ENCODE assay signal across 32 cellular contexts in the genomic region with DNA sequence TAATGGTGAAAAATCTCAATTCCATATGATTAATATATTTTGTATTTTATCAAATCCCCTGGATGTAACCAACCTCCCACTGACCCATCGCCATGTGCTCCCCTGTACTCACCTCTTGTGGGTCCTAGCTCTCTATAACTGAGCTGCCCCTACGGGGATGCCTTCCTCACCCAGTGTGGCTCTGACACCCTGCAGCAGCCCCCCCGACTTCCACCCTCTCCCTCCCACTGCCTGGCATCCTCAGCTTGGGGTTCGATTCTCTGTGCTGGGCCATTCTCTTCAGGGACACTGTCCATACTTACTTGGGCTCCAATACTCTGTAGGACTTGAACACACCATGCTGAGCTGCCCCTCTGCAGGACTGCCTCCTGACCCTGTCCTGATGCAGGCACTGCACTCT.
"Had no signal": no experiment of that assay in that cellular context is flagged by ENCODE, and none has a peak within 500 bp of the region (broad histone marks: within the 10 kb centered on the region; RNA-seq: fewer than 3 reads in every experiment).

No MANE protein-coding gene starts in this region.

- H3K27me3 Mint-ChIP-seq: activated CD4-positive, alpha-beta memory T cell treated with anti-CD3 and anti-CD28 coated beads for 36 hours; activated CD4-positive, alpha-beta T cell treated with anti-CD3 and anti-CD28 coated beads for 36 hours; activated CD4-positive, alpha-beta T cell treated with anti-CD3 and anti-CD28 coated beads, Interleukin-2, amount 10 ng/mL, durations not matched to agents 24 days and 14 days; activated CD8-positive, alpha-beta memory T cell treated with anti-CD3 and anti-CD28 coated beads, Interleukin-2, amount 10 ng/mL, durations not matched to agents 7 days and 5 days; activated naive CD4-positive, alpha-beta T cell treated with anti-CD3 and anti-CD28 coated beads, Interleukin-2, amount 50 U/mL, for 24 hours; activated naive CD8-positive, alpha-beta T cell treated with anti-CD3 and anti-CD28 coated beads for 36 hours; activated naive CD8-positive, alpha-beta T cell treated with anti-CD3 and anti-CD28 coated beads, Interleukin-2, amount 50 U/mL, for 24 hours; T-helper 17 cell had no signal

- H3K9me3 ChIP-seq: adrenal gland, body of pancreas, colonic mucosa, gastrocnemius medialis had no signal

- H3K4me3 ChIP-seq: adrenal gland, body of pancreas, colonic mucosa, gastrocnemius medialis had no signal

- H3K9me3 Mint-ChIP-seq: activated CD4-positive, alpha-beta memory T cell treated with anti-CD3 and anti-CD28 coated beads for 36 hours; activated naive CD4-positive, alpha-beta T cell treated with anti-CD3 and anti-CD28 coated beads, Interleukin-2, amount 50 U/mL, for 24 hours; activated naive CD8-positive, alpha-beta T cell treated with anti-CD3 and anti-CD28 coated beads, Interleukin-2, amount 50 U/mL, for 24 hours; endodermal cell; T-helper 2 cell treated with Interferon-gamma antibody and Interleukin-4, amounts not matched to agents 5 μg/mL and 100 μg/mL, for 36 hours had no signal

- H3K4me3 Mint-ChIP-seq: activated CD4-positive, alpha-beta memory T cell treated with anti-CD3 and anti-CD28 coated beads for 36 hours; activated CD4-positive, alpha-beta T cell treated with anti-CD3 and anti-CD28 coated beads for 36 hours; activated CD4-positive, alpha-beta T cell treated with anti-CD3 and anti-CD28 coated beads, Interleukin-2, amount 10 ng/mL, durations not matched to agents 24 days and 14 days; activated CD8-positive, alpha-beta memory T cell treated with anti-CD3 and anti-CD28 coated beads, Interleukin-2, amount 10 ng/mL, durations not matched to agents 7 days and 5 days; activated CD8-positive, alpha-beta T cell treated with anti-CD3 and anti-CD28 coated beads, Interleukin-2, amount 10 ng/mL, durations not matched to agents 7 days and 5 days; activated naive CD4-positive, alpha-beta T cell treated with anti-CD3 and anti-CD28 coated beads, Interleukin-2, amount 50 U/mL, for 24 hours; activated naive CD8-positive, alpha-beta T cell treated with anti-CD3 and anti-CD28 coated beads for 36 hours; activated naive CD8-positive, alpha-beta T cell treated with anti-CD3 and anti-CD28 coated beads, Interleukin-2, amount 50 U/mL, for 24 hours; activated T-cell treated with anti-CD3 and anti-CD28 coated beads, Interleukin-2, amount 50 U/mL, for 72 hours; endodermal cell; T-helper 17 cell; T-helper 2 cell treated with Interferon-gamma antibody and Interleukin-4, amounts not matched to agents 5 μg/mL and 100 μg/mL, for 36 hours had no signal

- H3K36me3 Mint-ChIP-seq: activated CD8-positive, alpha-beta memory T cell treated with anti-CD3 and anti-CD28 coated beads, Interleukin-2, amount 10 ng/mL, durations not matched to agents 7 days and 5 days had no signal

- H3K36me3 ChIP-seq: adrenal gland, colonic mucosa, gastrocnemius medialis had no signal

- H3K4me1 ChIP-seq: colonic mucosa, foreskin keratinocyte had no signal

- H3K27me3 ChIP-seq: adrenal gland, body of pancreas, colonic mucosa, foreskin keratinocyte, gastrocnemius medialis had no signal

- H3K4me1 Mint-ChIP-seq: activated CD4-positive, alpha-beta T cell treated with anti-CD3 and anti-CD28 coated beads for 36 hours; activated CD4-positive, alpha-beta T cell treated with anti-CD3 and anti-CD28 coated beads, Interleukin-2, amount 10 ng/mL, durations not matched to agents 24 days and 14 days; activated CD8-positive, alpha-beta memory T cell treated with anti-CD3 and anti-CD28 coated beads, Interleukin-2, amount 10 ng/mL, durations not matched to agents 7 days and 5 days; activated naive CD4-positive, alpha-beta T cell treated with anti-CD3 and anti-CD28 coated beads, Interleukin-2, amount 50 U/mL, for 24 hours; activated naive CD8-positive, alpha-beta T cell treated with anti-CD3 and anti-CD28 coated beads for 36 hours; activated naive CD8-positive, alpha-beta T cell treated with anti-CD3 and anti-CD28 coated beads, Interleukin-2, amount 50 U/mL, for 24 hours had no signal

- DNase-seq: activated CD4-positive, alpha-beta memory T cell treated with anti-CD3 and anti-CD28 coated beads for 36 hours; activated CD4-positive, alpha-beta T cell treated with anti-CD3 and anti-CD28 coated beads for 36 hours; activated CD4-positive, alpha-beta T cell treated with anti-CD3 and anti-CD28 coated beads, Interleukin-2, amount 10 ng/mL, durations not matched to agents 24 days and 14 days; activated CD4-positive, CD25-positive, alpha-beta regulatory T cell; activated CD4-positive, CD25-positive, alpha-beta regulatory T cell treated with anti-CD3 and anti-CD28 coated beads, Interleukin-2, amount 50 U/mL, for 72 hours; activated CD8-positive, alpha-beta memory T cell treated with anti-CD3 and anti-CD28 coated beads, Interleukin-2, amount 10 ng/mL, durations not matched to agents 7 days and 5 days; activated CD8-positive, alpha-beta memory T cell treated with anti-CD3 and anti-CD28 coated beads, Interleukin-2, amount 50 U/mL, for 4 hours; activated CD8-positive, alpha-beta T cell treated with anti-CD3 and anti-CD28 coated beads, Interleukin-2, amount 10 ng/mL, durations not matched to agents 7 days and 5 days; activated gamma-delta T cell; activated naive CD4-positive, alpha-beta T cell treated with Interleukin-2 at 50 U/mL for 16 hours; activated naive CD8-positive, alpha-beta T cell treated with anti-CD3 and anti-CD28 coated beads for 36 hours; activated naive CD8-positive, alpha-beta T cell treated with anti-CD3 and anti-CD28 coated beads, Interleukin-2, amount 50 U/mL, for 24 hours; activated T-cell treated with anti-CD3 and anti-CD28 coated beads, Interleukin-2, amount 50 U/mL, for 1 hour; activated T-cell treated with anti-CD3 and anti-CD28 coated beads, Interleukin-2, amount 50 U/mL, for 72 hours; adrenal gland; amygdala; aorta; body of pancreas; caudate nucleus; cerebellar nuclear complex; colonic mucosa; effector CD8-positive, alpha-beta T cell; endodermal cell; foreskin keratinocyte; gastrocnemius medialis; glutamatergic neuron; T-helper 1 cell; T-helper 17 cell; T1000 had no signal

- H3K27ac Mint-ChIP-seq: activated CD4-positive, alpha-beta memory T cell treated with anti-CD3 and anti-CD28 coated beads for 36 hours; activated CD4-positive, alpha-beta T cell treated with anti-CD3 and anti-CD28 coated beads for 36 hours; activated CD4-positive, alpha-beta T cell treated with anti-CD3 and anti-CD28 coated beads, Interleukin-2, amount 10 ng/mL, durations not matched to agents 24 days and 14 days; activated CD8-positive, alpha-beta memory T cell treated with anti-CD3 and anti-CD28 coated beads, Interleukin-2, amount 10 ng/mL, durations not matched to agents 7 days and 5 days; activated CD8-positive, alpha-beta T cell treated with anti-CD3 and anti-CD28 coated beads, Interleukin-2, amount 10 ng/mL, durations not matched to agents 7 days and 5 days; activated naive CD4-positive, alpha-beta T cell treated with anti-CD3 and anti-CD28 coated beads, Interleukin-2, amount 50 U/mL, for 24 hours; activated naive CD8-positive, alpha-beta T cell treated with anti-CD3 and anti-CD28 coated beads for 36 hours; activated naive CD8-positive, alpha-beta T cell treated with anti-CD3 and anti-CD28 coated beads, Interleukin-2, amount 50 U/mL, for 24 hours; activated T-cell treated with anti-CD3 and anti-CD28 coated beads, Interleukin-2, amount 50 U/mL, for 72 hours; endodermal cell; T-helper 17 cell; T-helper 2 cell treated with Interferon-gamma antibody and Interleukin-4, amounts not matched to agents 5 μg/mL and 100 μg/mL, for 36 hours had no signal

- ATAC-seq: activated CD4-positive, alpha-beta T cell treated with anti-CD3 and anti-CD28 coated beads for 36 hours; activated CD8-positive, alpha-beta memory T cell treated with anti-CD3 and anti-CD28 coated beads, Interleukin-2, amount 10 ng/mL, durations not matched to agents 7 days and 5 days; activated CD8-positive, alpha-beta T cell treated with anti-CD3 and anti-CD28 coated beads, Interleukin-2, amount 10 ng/mL, durations not matched to agents 7 days and 5 days; activated naive CD8-positive, alpha-beta T cell treated with anti-CD3 and anti-CD28 coated beads, Interleukin-2, amount 50 U/mL, for 24 hours; body of pancreas; esophagus mucosa; foreskin keratinocyte; gastrocnemius medialis; T-helper 17 cell had no signal

- H3K27ac ChIP-seq: body of pancreas, colonic mucosa, foreskin keratinocyte, gastrocnemius medialis had no signal
